In genomic region chr1:201617157-201617556, GRCh38 we compare ENCODE assay signal across 25 cellular contexts.
DNase-seq lines count a peak whose midpoint lies in the region; ATAC-seq and TF ChIP-seq lines count a peak whose summit lies in the region.
"Had no signal": no experiment of that assay in that cellular context is flagged by ENCODE, and none has a peak within 500 bp of the region (broad histone marks: within the 10 kb centered on the region; RNA-seq: fewer than 3 reads in every experiment).

No MANE protein-coding gene starts in this region.

- ATAC-seq in GM19351 (IDR thresholded peaks at IDR 0.05; ENCODE audit: unreplicated experiment) (no peak), left ventricle myocardium superior (no peak), omental fat pad (ENCODE audit: low FRiP score) (no peak)
- ATAC-seq: A549, GM12878 had no signal

- DNase-seq in NCI-H82 (lab: John Stamatoyannopoulos, UW) = peak; percentile 84
- peak; percentile 70 for DNase-seq in amniotic epithelial cell (ENCODE audit: low read depth)
- DNase-seq in glutamatergic neuron = no peak
- no peak for DNase-seq in left ventricle myocardium superior
- DNase-seq in omental fat pad (ENCODE audit: low spot score) = no peak
- no peak for DNase-seq in NCI-H2029 (lab: John Stamatoyannopoulos, UW)
- DNase-seq: 8988T; ACHN; AML-193; BE2C; CD4-positive, alpha-beta T cell; CD8-positive, alpha-beta memory T cell; DMS 273 treated with DMSO at 0.1 percent for 48 hours; DMS79; EL; GDM1; GOT3; HCEC 1CT; HFFc6 had no signal

- H3K36me3 Mint-ChIP-seq in glutamatergic neuron (ENCODE audit: unreplicated experiment) = no peaks in the 10 kb centered on the region
- H3K36me3 Mint-ChIP-seq: CD14-positive monocyte; CD8-positive, alpha-beta memory T cell had no signal

- TF ChIP-seq CTCF in HEK293 (tag by site-specific recombination; IDR thresholded peaks at IDR 0.05) (no peak), glutamatergic neuron (IDR thresholded peaks at IDR 0.05; ENCODE audit: partially characterized antibody, unreplicated experiment) (no peak), omental fat pad (IDR thresholded peaks at IDR 0.05) (no peak)

- peaks cover 15% of the 10 kb centered on the region for H3K4me1 Mint-ChIP-seq in glutamatergic neuron (ENCODE audit: low read depth, unreplicated experiment)
- H3K4me1 Mint-ChIP-seq: CD8-positive, alpha-beta memory T cell had no signal

- H3K36me3 ChIP-seq in HEK293 (ENCODE audit: control insufficient read depth in 2 of 2, insufficient read depth in 1 of 2, low read length in 2 of 2) = no peaks in the 10 kb centered on the region
- H3K36me3 ChIP-seq: BE2C had no signal

- no peaks in the 10 kb centered on the region for H3K9me3 ChIP-seq in HEK293 (ENCODE audit: control insufficient read depth, insufficient read depth, low read depth, low read length)
- H3K9me3 ChIP-seq: A549; BE2C; BLaER1 treated with 17β-estradiol and CSF1 and Interleukin-3, amounts not matched to agents 10 nM and 100 nM had no signal

- H3K4me3 ChIP-seq in HEK293 (ENCODE audit: low read depth, low read length) = no peak overlapping the region
- H3K4me3 ChIP-seq: A549; BLaER1 treated with 17β-estradiol and CSF1 and Interleukin-3, amounts not matched to agents 10 nM and 100 nM; GM12878 had no signal

- no peak overlapping the region for H3K27ac ChIP-seq in HEK293 (ENCODE audit: extremely low read depth, low read depth, low read length)
- H3K27ac ChIP-seq: BLaER1 treated with 17β-estradiol and CSF1 and Interleukin-3, amounts not matched to agents 10 nM and 100 nM had no signal

- H3K27ac Mint-ChIP-seq in glutamatergic neuron (ENCODE audit: unreplicated experiment) = no peak overlapping the region
- H3K27ac Mint-ChIP-seq: CD14-positive monocyte; CD4-positive, alpha-beta T cell; HFFc6 had no signal

- peaks cover 4% of the 10 kb centered on the region for H3K27me3 Mint-ChIP-seq in glutamatergic neuron (ENCODE audit: unreplicated experiment)
- H3K27me3 Mint-ChIP-seq: CD4-positive, alpha-beta T cell had no signal

- peak overlapping the region; percentile 21 for H3K4me3 Mint-ChIP-seq in glutamatergic neuron (ENCODE audit: unreplicated experiment)
- H3K4me3 Mint-ChIP-seq: CD14-positive monocyte; CD4-positive, alpha-beta T cell; CD8-positive, alpha-beta memory T cell; HFFc6 had no signal

- intact Hi-C loops in left ventricle myocardium superior (cut with micrococcal nuclease) = no loop called here

- H3K9me3 Mint-ChIP-seq in glutamatergic neuron (ENCODE audit: unreplicated experiment) = peaks cover 3% of the 10 kb centered on the region
- H3K9me3 Mint-ChIP-seq: CD14-positive monocyte; CD4-positive, alpha-beta T cell; CD8-positive, alpha-beta memory T cell; HFFc6 had no signal

- no peaks in the 10 kb centered on the region for H3K4me1 ChIP-seq in HEK293 (ENCODE audit: control insufficient read depth, insufficient read depth, low read length)

- CTCF ChIA-PET in HEK293 (lab: Yijun Ruan, JAX) = interaction anchor here (0.7 kb wide), 1 partner anchor 575 kb away, joined by 5 read pairs; no protein-coding TSS in a partner anchor

- POLR2A ChIA-PET in HEK293 (lab: Yijun Ruan, JAX) = no interaction called here

TF ChIP-seq in HEK293, 187 proteins besides CTCF, POLR2A, EP300 and RAD21:
- TF ChIP-seq ZNF596 (tag by site-specific recombination; IDR thresholded peaks at IDR 0.05) (peak; percentile 42; the same call in 1 of the 2 replicates), ZNF76 (tag by site-specific recombination; IDR thresholded peaks at IDR 0.05; ENCODE audit: borderline replicate concordance, low read depth) (no peak)
TF ChIP-seq in HEK293: peak in this region for 1.

Comparison
In these comparisons a context has a peak if more than half of its experiments do, and no peak if none do; other contexts are left out.
1. DNase-seq: peak in NCI-H82 (single experiment) and amniotic epithelial cell (single experiment); none in glutamatergic neuron (single experiment), left ventricle myocardium superior (single experiment), omental fat pad (single experiment) and NCI-H2029 (single experiment).